Comparison of ENCODE assay signal across 20 cellular contexts in the genomic region with DNA sequence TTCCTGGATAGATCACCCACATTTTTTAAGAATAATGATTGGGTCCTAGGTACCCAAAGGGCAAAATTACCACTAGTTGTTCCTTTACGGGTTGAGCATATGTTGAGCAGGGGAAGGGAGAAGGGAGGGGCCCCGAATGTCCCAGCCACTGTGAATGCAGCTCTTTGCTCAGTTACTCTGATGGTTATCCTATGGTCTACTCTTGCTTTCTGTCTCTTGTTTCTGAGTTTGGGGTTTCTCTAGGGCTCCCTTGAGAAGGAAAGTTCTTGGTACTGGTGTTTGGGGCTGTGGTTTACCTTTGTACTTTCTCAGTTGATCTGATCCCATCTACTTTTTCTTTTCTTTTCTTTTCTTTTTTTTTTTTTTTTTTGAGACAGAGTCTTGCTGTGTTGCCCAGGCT.
"Had no signal": no experiment of that assay in that cellular context is flagged by ENCODE, and none has a peak within 500 bp of the region (broad histone marks: within the 10 kb centered on the region; RNA-seq: fewer than 3 reads in every experiment).

No MANE protein-coding gene starts in this region.

- H3K27ac ChIP-seq: cardiac muscle cell, esophagus squamous epithelium, heart right ventricle, neutrophil, parathyroid adenoma, thyroid gland had no signal

- ATAC-seq: heart right ventricle, left ventricle myocardium superior, mucosa of descending colon, sciatic nerve had no signal

- H3K4me1 ChIP-seq: esophagus squamous epithelium, heart right ventricle, parathyroid adenoma, thyroid gland had no signal

- H3K27ac Mint-ChIP-seq: activated naive CD4-positive, alpha-beta T cell treated with anti-CD3 and anti-CD28 coated beads, Interleukin-2, amount 50 U/mL, for 24 hours; dendritic cell treated with granulocyte-macrophage colony-stimulating factor and Interleukin-4, amounts not matched to agents 40 ng/mL and 50 ng/mL, for 4 days; T-helper 2 cell treated with Interferon-gamma antibody and Interleukin-4, amounts not matched to agents 5 μg/mL and 100 μg/mL, for 36 hours had no signal

- H3K9me3 ChIP-seq: esophagus squamous epithelium, heart right ventricle, mucosa of descending colon, neutrophil, thyroid gland had no signal

- H3K4me2 ChIP-seq: smooth muscle cell had no signal

- H3K9me3 Mint-ChIP-seq: activated naive CD4-positive, alpha-beta T cell treated with anti-CD3 and anti-CD28 coated beads, Interleukin-2, amount 50 U/mL, for 24 hours; dendritic cell treated with granulocyte-macrophage colony-stimulating factor and Interleukin-4, amounts not matched to agents 40 ng/mL and 50 ng/mL, for 4 days; naive B cell; T-helper 2 cell treated with Interferon-gamma antibody and Interleukin-4, amounts not matched to agents 5 μg/mL and 100 μg/mL, for 36 hours had no signal

- H3K27me3 ChIP-seq: cardiac muscle cell, thyroid gland had no signal

- H3K79me2 ChIP-seq: parathyroid adenoma had no signal

- H3K4me3 ChIP-seq: cardiac muscle cell, esophagus squamous epithelium, heart right ventricle, mucosa of descending colon, smooth muscle cell, thyroid gland had no signal

- DNase-seq: activated CD4-positive, alpha-beta T cell treated with anti-CD3 and anti-CD28 coated beads, Interleukin-2, amount 50 U/mL, for 1 hour; activated effector memory CD4-positive, alpha-beta T cell treated with Interleukin-2 at 50 U/mL for 16 hours; activated T-cell treated with anti-CD3 and anti-CD28 coated beads for 4 hours; amygdala; effector memory CD4-positive, alpha-beta T cell; esophagus squamous epithelium; heart right ventricle; left ventricle myocardium superior; mucosa of descending colon; naive B cell; stimulated activated CD4-positive, alpha-beta T cell treated with anti-CD3 and anti-CD28 coated beads, Interleukin-4, amount 100 ng/mL, for 1 hour; thyroid gland had no signal

- H2AFZ ChIP-seq: parathyroid adenoma had no signal

- H3K36me3 Mint-ChIP-seq: activated naive CD4-positive, alpha-beta T cell treated with anti-CD3 and anti-CD28 coated beads, Interleukin-2, amount 50 U/mL, for 24 hours; naive B cell had no signal

- H3K4me3 Mint-ChIP-seq: activated naive CD4-positive, alpha-beta T cell treated with anti-CD3 and anti-CD28 coated beads, Interleukin-2, amount 50 U/mL, for 24 hours; dendritic cell treated with granulocyte-macrophage colony-stimulating factor and Interleukin-4, amounts not matched to agents 40 ng/mL and 50 ng/mL, for 4 days; naive B cell; T-helper 2 cell treated with Interferon-gamma antibody and Interleukin-4, amounts not matched to agents 5 μg/mL and 100 μg/mL, for 36 hours had no signal

- H3K9ac ChIP-seq: parathyroid adenoma had no signal

- H3K36me3 ChIP-seq: cardiac muscle cell, esophagus squamous epithelium, heart right ventricle, neutrophil, thyroid gland had no signal
